Comparison of ENCODE assay signal across 14 cellular contexts in genomic region chrX:153684447-153685178, GRCh38. TPM values are rescaled to one million over a fixed set of nuclear protein-coding genes. Genes with fewer than 3 reads are reported as not detected.
DNase-seq lines count a peak whose midpoint lies in the region; ATAC-seq, FAIRE-seq and TF ChIP-seq lines count a peak whose summit lies in the region.
"Had no signal": no experiment of that assay in that cellular context is flagged by ENCODE, and none has a peak within 500 bp of the region (broad histone marks: within the 10 kb centered on the region; RNA-seq: fewer than 3 reads in every experiment).

No MANE protein-coding gene starts in this region.

- H3K36me3 ChIP-seq in cardiac muscle cell = no peaks in the 10 kb centered on the region
- no peaks in the 10 kb centered on the region for H3K36me3 ChIP-seq in heart right ventricle
- no peaks in the 10 kb centered on the region for H3K36me3 ChIP-seq in kidney (ENCODE audit: control insufficient read depth in 1 of 2, insufficient read depth in 2 of 2, low read length in 2 of 2)
- no peaks in the 10 kb centered on the region for H3K36me3 ChIP-seq in aorta (ENCODE audit: control insufficient read depth in 1 of 2, insufficient read depth in 2 of 2, low read length in 1 of 2)
- H3K36me3 ChIP-seq: prostate gland, thoracic aorta had no signal

- H3K27me3 ChIP-seq in cardiac muscle cell (no peaks in the 10 kb centered on the region), heart right ventricle (peaks cover 0 to 68% (median 0%) of the 10 kb centered on the region in 7 donors), aorta (ENCODE audit: control insufficient read depth in 1 of 2, insufficient read depth in 2 of 2, low read length in 1 of 2) (peaks cover 0 to 1% of the 10 kb centered on the region in 2 donors)

- WGBS in heart right ventricle, 2 donors = 66 to 68% methylated on average over 11 to 22 of the region's 22 CpGs
- 50 to 56% methylated on average over 19 to 22 of the region's 22 CpGs for WGBS in aorta, 2 donors

- H3K4me1 ChIP-seq in cardiac muscle cell (ENCODE audit: low read depth) = peaks cover 8% of the 10 kb centered on the region
- peaks cover 0 to 6% (median 0%) of the 10 kb centered on the region in 9 donors for H3K4me1 ChIP-seq in heart right ventricle
- H3K4me1 ChIP-seq in kidney (ENCODE audit: control insufficient read depth in 1 of 2, insufficient read depth in 1 of 2, low read depth in 1 of 2, low read length in 2 of 2) = peaks cover 0 to under 1% of the 10 kb centered on the region in 2 donors
- no peaks in the 10 kb centered on the region for H3K4me1 ChIP-seq in aorta (ENCODE audit: control insufficient read depth in 1 of 2, insufficient read depth in 2 of 2, low read length in 2 of 2)
- H3K4me1 ChIP-seq: prostate gland had no signal

- no peak for DNase-seq in cardiac muscle cell (ENCODE audit: low read depth in 1 of 2, low spot score in 1 of 2)
- no peak for DNase-seq in heart right ventricle
- peak; percentile 49 for DNase-seq in kidney
- DNase-seq in aorta = peak; percentile 36 to 70
- no peak for DNase-seq in GM12891 (ENCODE audit: insufficient read length, low spot score)
- no peak for DNase-seq in NCI-H1048 (lab: John Stamatoyannopoulos, UW)
- DNase-seq: activated CD8-positive, alpha-beta T cell treated with anti-CD3 and anti-CD28 coated beads, Interleukin-2, amount 10 ng/mL, durations not matched to agents 7 days and 5 days; effector memory CD4-positive, alpha-beta T cell; NCI-H2171 had no signal

- TF ChIP-seq CTCF in cardiac muscle cell (IDR thresholded peaks at IDR 0.05; ENCODE audit: low read depth, low read length) (no peak), heart right ventricle (IDR thresholded peaks at IDR 0.05) (no peak), kidney (IDR thresholded peaks at IDR 0.05; ENCODE audit: borderline replicate concordance, extremely low read depth, insufficient read depth) (no peak)

- peak overlapping the region; percentile 86 for H3K27ac ChIP-seq in cardiac muscle cell
- H3K27ac ChIP-seq in heart right ventricle = no peak overlapping the region
- H3K27ac ChIP-seq in kidney (ENCODE audit: low read depth in 2 of 2, low read length in 2 of 2) = no peak overlapping the region
- no peak overlapping the region for H3K27ac ChIP-seq in aorta (ENCODE audit: low read depth in 1 of 2, low read length in 2 of 2)
- H3K27ac ChIP-seq: prostate gland, thoracic aorta had no signal

- no peak overlapping the region for H3K9ac ChIP-seq in kidney (ENCODE audit: low read length in 2 of 2)

- no peaks in the 10 kb centered on the region for H3K9me3 ChIP-seq in cardiac muscle cell (ENCODE audit: low read depth)
- H3K9me3 ChIP-seq in heart right ventricle = no peaks in the 10 kb centered on the region
- no peaks in the 10 kb centered on the region for H3K9me3 ChIP-seq in kidney (ENCODE audit: control insufficient read depth in 1 of 2, low read length in 2 of 2)
- no peaks in the 10 kb centered on the region for H3K9me3 ChIP-seq in aorta (ENCODE audit: control insufficient read depth, low read length)
- H3K9me3 ChIP-seq: prostate gland, thoracic aorta had no signal

- TF ChIP-seq POLR2A in GM12891 (IDR thresholded peaks at IDR 0.05; ENCODE audit: low read depth, low read length) = no peak

- H3K4me3 ChIP-seq in cardiac muscle cell (no peak overlapping the region), heart right ventricle (no peak overlapping the region), kidney (ENCODE audit: low read length in 2 of 2) (no peak overlapping the region), aorta (ENCODE audit: low read length in 2 of 2) (no peak overlapping the region)
- H3K4me3 ChIP-seq: prostate gland, thoracic aorta had no signal

- no peak for ATAC-seq in heart right ventricle
- no peak for ATAC-seq in aorta (ENCODE audit: low FRiP score)
- ATAC-seq: activated CD8-positive, alpha-beta T cell treated with anti-CD3 and anti-CD28 coated beads, Interleukin-2, amount 10 ng/mL, durations not matched to agents 7 days and 5 days had no signal

- intact Hi-C loops in heart right ventricle (cut with DNase I) = no loop called here
- intact Hi-C loops in kidney (cut with DNase I) = no loop called here
- intact Hi-C loops in aorta (cut with DNase I) = no loop called here

- FAIRE-seq in kidney (lab: Jason Lieb, UNC) (no peak), GM12891 (lab: Jason Lieb, UNC) (no peak)
- FAIRE-seq: GM12892 had no signal

TF ChIP-seq in GM12891, 5 proteins besides CTCF, POLR2A, EP300 and RAD21:
- no peak for TF ChIP-seq POU2F2 (IDR thresholded peaks at IDR 0.05; ENCODE audit: low read depth, low read length)

RNA-seq across cellular contexts. Expression of gene SLC6A8, which starts 3.1 kb away (rescaled TPM):
- total RNA-seq in cardiac muscle cell (23.7 and 29.0 TPM in 2 replicates), heart right ventricle (100 to 1,000 TPM; 150 to 238 (median 186) TPM), kidney (110 TPM), aorta (10 to 100 TPM; 16.2 to 26.7 TPM)
- polyA plus RNA-seq in cardiac muscle cell (35.8 and 37.3 TPM in 2 replicates), heart right ventricle (100 to 1,000 TPM; 128 to 155 TPM), kidney (ENCODE audit: insufficient read depth, low read depth, low replicate concordance) (79.7 TPM), aorta (10 to 100 TPM; 13.9 to 14.7 TPM)
- polyA plus RNA-seq in GM12891 (2012; ENCODE audit: low read depth, missing spikeins) = 3.0 TPM

RNA-seq across cellular contexts. Expression of gene PNCK, which starts 11.0 kb away (rescaled TPM):
- total RNA-seq in cardiac muscle cell (19.4 and 23.5 TPM in 2 replicates), heart right ventricle (10 to 100 TPM in 2 of 10 donors, 1 to 10 TPM in 8; 3.6 to 15.6 (median 5.9) TPM), kidney (1.5 TPM), aorta (1 to 10 TPM; 4.3 to 4.9 TPM)
- polyA plus RNA-seq in cardiac muscle cell (14.5 and 25.5 TPM in 2 replicates), heart right ventricle (1 to 10 TPM; 2.0 to 5.6 TPM), kidney (ENCODE audit: insufficient read depth, low read depth, low replicate concordance) (5.5 TPM), aorta (1 to 10 TPM in 1 of 2 donors, not detected in 1; 3.0 TPM)
- 2.8 TPM for polyA plus RNA-seq in GM12891 (2012; ENCODE audit: low read depth, missing spikeins)
- polyA plus RNA-seq: AG04450 had no signal

RNA-seq across cellular contexts. Expression of gene DUSP9, which starts 37.6 kb away (rescaled TPM):
- total RNA-seq in cardiac muscle cell (5.4 and 8.7 TPM in 2 replicates), heart right ventricle (under 1 TPM in 1 of 10 donors, not detected in 9; 0.09 TPM), kidney (4.7 TPM), aorta (not detected)
- polyA plus RNA-seq in cardiac muscle cell (6.8 and 8.7 TPM in 2 replicates), heart right ventricle (under 1 TPM in 1 of 2 donors, not detected in 1; 0.03 TPM), kidney (ENCODE audit: insufficient read depth, low read depth, low replicate concordance) (81.4 TPM), aorta (not detected)
- not detected for polyA plus RNA-seq in GM12891 (2012; ENCODE audit: low read depth, missing spikeins)
- total RNA-seq: activated CD8-positive, alpha-beta T cell treated with anti-CD3 and anti-CD28 coated beads, Interleukin-2, amount 10 ng/mL, durations not matched to agents 7 days and 5 days; mononuclear cell; thoracic aorta had no signal
- polyA plus RNA-seq: AG04450 had no signal

RNA-seq across cellular contexts. Expression of gene BCAP31, which starts 39.6 kb away (rescaled TPM):
- 74.7 and 94.0 TPM in 2 replicates for total RNA-seq in cardiac muscle cell
- polyA plus RNA-seq in cardiac muscle cell = 189 and 269 TPM in 2 replicates
- 100 to 1,000 TPM in 3 of 10 donors, 10 to 100 TPM in 7; 70.2 to 140 (median 85.4) TPM for total RNA-seq in heart right ventricle
- 100 to 1,000 TPM in 1 of 2 donors, 10 to 100 TPM in 1; 82.2 to 164 TPM for polyA plus RNA-seq in heart right ventricle
- 218 TPM for total RNA-seq in kidney
- polyA plus RNA-seq in kidney (ENCODE audit: insufficient read depth, low read depth, low replicate concordance) = 246 TPM
- total RNA-seq in aorta = 100 to 1,000 TPM; 118 to 130 TPM
- 100 to 1,000 TPM; 101 to 128 TPM for polyA plus RNA-seq in aorta
- 105 TPM for polyA plus RNA-seq in GM12891 (2012; ENCODE audit: low read depth, missing spikeins)

RNA-seq across cellular contexts. Expression of gene ABCD1, which starts 40.0 kb away (rescaled TPM):
- total RNA-seq in cardiac muscle cell (23.8 and 28.7 TPM in 2 replicates), heart right ventricle (10 to 100 TPM; 11.0 to 24.2 (median 14.4) TPM), kidney (13.7 TPM), aorta (10 to 100 TPM; 11.4 to 15.8 TPM)
- polyA plus RNA-seq in cardiac muscle cell (14.6 and 15.3 TPM in 2 replicates), heart right ventricle (10 to 100 TPM in 1 of 2 donors, 1 to 10 TPM in 1; 9.3 to 15.3 TPM), kidney (ENCODE audit: insufficient read depth, low read depth, low replicate concordance) (5.2 TPM), aorta (1 to 10 TPM; 8.8 to 9.9 TPM)
- polyA plus RNA-seq in GM12891 (2012; ENCODE audit: low read depth, missing spikeins) = 2.1 TPM

Comparison
In these comparisons a context has a peak if more than half of its experiments do, and no peak if none do; other contexts are left out.
1. DNase-seq: peak in kidney (single experiment) and aorta (2 of 2); none in cardiac muscle cell (0 of 2), heart right ventricle (0 of 2), GM12891 (single experiment) and NCI-H1048 (single experiment).